ENCODE assay signal across 18 cellular contexts in the genomic region with DNA sequence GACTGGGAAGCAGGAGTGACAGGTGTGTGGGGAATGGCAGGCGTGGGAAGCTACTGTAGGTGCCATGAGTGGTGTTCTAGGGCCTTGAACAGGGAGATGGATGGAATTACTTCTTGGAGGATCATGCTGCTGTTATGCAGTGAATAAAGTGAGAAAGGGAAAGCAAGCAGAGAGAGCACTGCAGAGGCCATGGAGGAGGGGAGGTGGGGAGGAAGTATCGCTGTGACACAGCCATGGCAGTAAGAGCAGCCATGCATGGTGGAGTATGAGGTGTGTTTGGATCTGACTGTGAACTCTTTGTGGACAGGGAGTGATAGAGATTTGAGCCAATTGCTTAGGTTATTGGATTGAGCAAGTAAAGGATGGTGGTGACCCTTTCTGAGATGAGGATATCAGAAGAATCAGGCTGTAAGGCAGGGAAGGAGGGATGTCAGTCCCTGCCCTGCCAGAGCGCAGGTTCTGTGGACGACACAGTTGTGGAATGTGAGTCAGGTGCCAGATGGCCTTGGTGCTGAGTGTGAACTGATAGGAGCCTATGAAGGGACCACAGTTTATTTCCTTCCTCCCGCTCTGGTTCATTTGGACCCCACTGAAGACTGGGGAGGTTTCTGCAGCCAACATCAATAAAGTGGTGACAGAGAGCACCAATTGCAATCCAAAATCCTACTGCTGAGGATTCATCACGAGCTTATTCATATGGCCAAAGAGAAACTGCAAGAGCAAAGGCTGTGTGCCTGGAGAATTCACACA.
A peak's percentile ranks its signal among the peaks of the same experiment; 100 is the strongest.
DNase-seq lines count a peak whose midpoint lies in the region; ATAC-seq, FAIRE-seq and TF ChIP-seq lines count a peak whose summit lies in the region.
"Had no signal": no experiment of that assay in that cellular context is flagged by ENCODE, and none has a peak within 500 bp of the region (broad histone marks: within the 10 kb centered on the region; RNA-seq: fewer than 3 reads in every experiment).

No MANE protein-coding gene starts in this region.

- H3K9me3 ChIP-seq in GM12878 (replicated peaks; ENCODE audit: control insufficient read depth, insufficient read depth, low read length) (no peaks in the 10 kb centered on the region), pancreas (no peaks in the 10 kb centered on the region), MM.1S (replicated peaks; ENCODE audit: insufficient read depth, low read length) (no peaks in the 10 kb centered on the region), SJCRH30 (replicated peaks) (no peaks in the 10 kb centered on the region)
- H3K9me3 ChIP-seq: BE2C, HAP-1 had no signal

- H3K79me2 ChIP-seq in GM12878 (ENCODE audit: control insufficient read depth, insufficient read depth, low read length) (no peaks in the 10 kb centered on the region), MM.1S (ENCODE audit: low read length) (no peaks in the 10 kb centered on the region)

- H3K36me3 ChIP-seq in GM12878 (ENCODE audit: control insufficient read depth in 2 of 2, insufficient read depth in 2 of 2, low read length in 1 of 2) (no peaks in the 10 kb centered on the region), pancreas (no peaks in the 10 kb centered on the region), MM.1S (replicated peaks; ENCODE audit: insufficient read depth, low read length) (no peaks in the 10 kb centered on the region), SJCRH30 (no peaks in the 10 kb centered on the region)
- H3K36me3 ChIP-seq: BE2C, HAP-1 had no signal

- 0 out of 3 replicates have a peak, but pooled peaks have one; percentile 23 for ATAC-seq in GM12878
- peak; percentile 76 for ATAC-seq in left ventricle myocardium superior
- peak; percentile 57 to 74 (median 68) for ATAC-seq in pancreas
- ATAC-seq in GM21723 (IDR thresholded peaks at IDR 0.05; ENCODE audit: unreplicated experiment), result no peak

- TF ChIP-seq EP300 in GM12878 (IDR thresholded peaks at IDR 0.05; ENCODE audit: borderline replicate concordance in 1 of 2, control insufficient read depth in 1 of 2, low read depth in 2 of 2, low read length in 2 of 2), result no peak

- intact Hi-C loops in GM12878 (cut with micrococcal nuclease; ENCODE audit: unreplicated experiment) (no loop called here), left ventricle myocardium superior (cut with micrococcal nuclease) (no loop called here), pancreas (cut with DNase I) (no loop called here)

- CTCF ChIA-PET in GM12878 (lab: Yijun Ruan, JAX), result interaction anchor here (1.1 kb wide), 1 partner anchor 196 kb away, joined by 3 read pairs; no protein-coding TSS in a partner anchor

- no peak for TF ChIP-seq RAD21 in GM12878 (IDR thresholded peaks at IDR 0.05; ENCODE audit: insufficient read depth, low read depth, low read length)

- no peak for TF ChIP-seq CTCF in GM12878 (IDR thresholded peaks at IDR 0.05 in 2 of 3, conservative IDR thresholded peaks at IDR 0.05 in 1 of 3; ENCODE audit: control insufficient read depth in 2 of 3, extremely low read depth in 1 of 3, insufficient read depth in 1 of 3, low read depth in 3 of 3, low read length in 3 of 3)
- TF ChIP-seq CTCF in pancreas (IDR thresholded peaks at IDR 0.05), result no peak
- no peak for TF ChIP-seq CTCF in MM.1S (IDR thresholded peaks at IDR 0.05; ENCODE audit: low read length)

- H3K4me1 ChIP-seq in GM12878 (ENCODE audit: control insufficient read depth, insufficient read depth, low read length), result no peaks in the 10 kb centered on the region
- H3K4me1 ChIP-seq in pancreas, result peaks cover 4 to 11% (median 9%) of the 10 kb centered on the region in 3 donors
- no peaks in the 10 kb centered on the region for H3K4me1 ChIP-seq in MM.1S (ENCODE audit: low read length)
- no peaks in the 10 kb centered on the region for H3K4me1 ChIP-seq in SJCRH30
- H3K4me1 ChIP-seq: BE2C, HAP-1 had no signal

- no peaks in the 10 kb centered on the region for H3F3A ChIP-seq in MM.1S (ENCODE audit: insufficient read depth, low read length)

- H3K9me2 ChIP-seq in MM.1S (replicated peaks; ENCODE audit: insufficient read depth, low read length), result no peaks in the 10 kb centered on the region

- 25% methylated on average over 6 of the region's 6 CpGs for WGBS in GM12878 (ENCODE audit: insufficient coverage, insufficient replicate concordance, low lambda C conversion rate, missing lambda C conversion rate)
- 36 to 38% methylated on average over 6 of the region's 6 CpGs for WGBS in pancreas, 2 donors

- no TSS peak for BruUV-seq in GM12878 (replicated peaks; lab: Mats Ljungman, UMichigan)

- SMC1A ChIA-PET in GM12878 (lab: Charles Lee; ENCODE audit: uncharacterized antibody, unreplicated experiment), result no interaction called here

- H3K9ac ChIP-seq in GM12878 (ENCODE audit: control insufficient read depth, insufficient read depth, low read length) (no peak overlapping the region), MM.1S (ENCODE audit: low read length) (no peak overlapping the region)

- H2AFZ ChIP-seq in GM12878 (ENCODE audit: control insufficient read depth, low read depth, low read length) (no peak overlapping the region), MM.1S (ENCODE audit: low read length) (no peak overlapping the region)

- H4K20me1 ChIP-seq in GM12878 (ENCODE audit: control insufficient read depth, insufficient read depth), result no peaks in the 10 kb centered on the region
- H4K20me1 ChIP-seq in MM.1S (ENCODE audit: insufficient read depth, low read length), result no peaks in the 10 kb centered on the region

- TF ChIP-seq POLR2A in GM12878 (IDR thresholded peaks at IDR 0.05; ENCODE audit: low read depth, low read length), result no peak

- POLR2A ChIA-PET in GM12878 (lab: Charles Lee), result no interaction called here

- in situ Hi-C loops in GM12878 (cut with MboI), result no loop called here

- H3K27me3 ChIP-seq in GM12878 (replicated peaks in 1 of 2; ENCODE audit: control insufficient read depth in 2 of 2, insufficient read depth in 2 of 2, low read length in 1 of 2) (peaks cover 0 to 3% of the 10 kb centered on the region in 2 experiments; a peak in 2 of 4 replicates), pancreas (no peaks in the 10 kb centered on the region), MM.1S (replicated peaks; ENCODE audit: insufficient read depth, low read length) (no peaks in the 10 kb centered on the region), SJCRH30 (no peaks in the 10 kb centered on the region)
- H3K27me3 ChIP-seq: BE2C had no signal

- H3K27ac ChIP-seq in GM12878 (ENCODE audit: control insufficient read depth, insufficient read depth) (no peak overlapping the region), pancreas (peak overlapping the region in 3 of 4 donors; percentile 24 to 41 (median 40)), MM.1S (ENCODE audit: low read length) (no peak overlapping the region), SJCRH30 (no peak overlapping the region)
- H3K27ac ChIP-seq: RWPE1 had no signal

- RAD21 ChIA-PET in GM12878 (lab: Charles Lee; ENCODE audit: unreplicated experiment), result interaction anchor here (0.6 to 1.5 kb wide), 2 partner anchors 11 to 1461 kb away, joined by 3 read pairs; no protein-coding TSS in a partner anchor

- H3K4me2 ChIP-seq in GM12878 (ENCODE audit: control insufficient read depth, insufficient read depth) (no peak overlapping the region), MM.1S (ENCODE audit: low read depth, low read length) (no peak overlapping the region)

- FAIRE-seq in GM12878 (lab: Jason Lieb, UNC) (no peak), pancreas (lab: Jason Lieb, UNC) (no peak)

- peak; percentile 16 for DNase-seq in Daoy (ENCODE audit: low read depth)
- no peak for DNase-seq in GM12878 (ENCODE audit: low read depth, low spot score)
- peak; percentile 61 for DNase-seq in left ventricle myocardium superior
- DNase-seq in pancreas, result peak in 3 of 6 donors; percentile 43 to 61 (median 56)
- no peak for DNase-seq in MM.1S
- DNase-seq in SJCRH30, result no peak
- DNase-seq: BE2C; CD8-positive, alpha-beta memory T cell; Kasumi-1; MV-4-11; NCI-H1436; NCI-H2107; NCI-H226; NCI-H526 treated with DMSO at 0.1 percent for 48 hours; NK-92 treated with Interleukin-12 subunit alpha and Interleukin-12 subunit beta, amount 100 ng/mL, for 24 hours had no signal

- no peak overlapping the region for H3K4me3 ChIP-seq in GM12878
- H3K4me3 ChIP-seq in pancreas, result no peak overlapping the region
- H3K4me3 ChIP-seq in MM.1S (ENCODE audit: low read length), result no peak overlapping the region
- no peak overlapping the region for H3K4me3 ChIP-seq in SJCRH30
- H3K4me3 ChIP-seq: HAP-1 had no signal

TF ChIP-seq in GM12878, 131 proteins besides CTCF, POLR2A, EP300 and RAD21:
- TF ChIP-seq CEBPB (IDR thresholded peaks at IDR 0.05; ENCODE audit: borderline replicate concordance in 1 of 2, low read depth in 2 of 2, low read length in 2 of 2) (no peak), KAT2A (conservative IDR thresholded peaks at IDR 0.05; ENCODE audit: control insufficient read depth, low read depth, low read length) (no peak), EGR1 (IDR thresholded peaks at IDR 0.05; ENCODE audit: borderline replicate concordance in 1 of 2, low read depth in 2 of 2, low read length in 2 of 2) (no peak), ZNF217 (IDR thresholded peaks at IDR 0.05) (no peak), ETV6 (conservative IDR thresholded peaks at IDR 0.05 in 1 of 2, IDR thresholded peaks at IDR 0.05 in 1 of 2; ENCODE audit: borderline replicate concordance in 1 of 2, low read depth in 1 of 2) (no peak), EED (IDR thresholded peaks at IDR 0.05; ENCODE audit: low read depth) (no peak), TAF1 (IDR thresholded peaks at IDR 0.05; ENCODE audit: borderline replicate concordance, low read depth, low read length) (no peak), PAX5 (IDR thresholded peaks at IDR 0.05; ENCODE audit: borderline replicate concordance, low read depth, low read length) (0 out of 2 replicates have a peak, but pooled peaks have one; percentile 10)

Comparison
In these comparisons a context has a peak if more than half of its experiments do, and no peak if none do; other contexts are left out.
1. DNase-seq: peak in Daoy (single experiment) and left ventricle myocardium superior (single experiment); none in GM12878 (single experiment), MM.1S (single experiment) and SJCRH30 (0 of 2).
2. H3K27ac ChIP-seq: peak in pancreas (3 of 4); none in GM12878 (single experiment), MM.1S (single experiment) and SJCRH30 (single experiment).